Comparison of ENCODE assay signal across 8 cellular contexts in genomic region chr12:117671734-117672133, GRCh38.
A peak's percentile ranks its signal among the peaks of the same experiment; 100 is the strongest.
DNase-seq lines count a peak whose midpoint lies in the region; ATAC-seq and TF ChIP-seq lines count a peak whose summit lies in the region.

No MANE protein-coding gene starts in this region.

- H3K27ac ChIP-seq in GM23248: no peak overlapping the region

- no peak overlapping the region for H3K9ac ChIP-seq in GM23248

- no peaks in the 10 kb centered on the region for H3K79me2 ChIP-seq in GM23248 (ENCODE audit: insufficient read depth)

- ATAC-seq in HG02610 (IDR thresholded peaks at IDR 0.05; ENCODE audit: unreplicated experiment) (no peak), GM18505 (IDR thresholded peaks at IDR 0.05; ENCODE audit: unreplicated experiment) (no peak), GM21528 (IDR thresholded peaks at IDR 0.05; ENCODE audit: low FRiP score, unreplicated experiment) (no peak), GM19351 (IDR thresholded peaks at IDR 0.05; ENCODE audit: unreplicated experiment) (no peak)

- no peaks in the 10 kb centered on the region for H4K20me1 ChIP-seq in GM23248 (ENCODE audit: insufficient read depth)

- TF ChIP-seq POLR2A in GM18505 (IDR thresholded peaks at IDR 0.05; ENCODE audit: borderline replicate concordance, extremely low read depth, insufficient read depth, insufficient read length): no peak

- in situ Hi-C loops in GM23248 (cut with MboI): no loop called here

- H3K36me3 ChIP-seq in GM23248 (ENCODE audit: low read depth): no peaks in the 10 kb centered on the region

- no peak overlapping the region for H3K4me3 ChIP-seq in GM23248

- no peaks in the 10 kb centered on the region for H3K9me3 ChIP-seq in GM23248 (ENCODE audit: low read depth)

- H3K9me2 ChIP-seq in GM23248 (ENCODE audit: insufficient read depth): no peaks in the 10 kb centered on the region

- DNase-seq in CMK (ENCODE audit: low read depth) (peak; percentile 5), GM23248 (peak; percentile 57), RPMI8226 (peak; percentile 25), islet precursor cell (peak; percentile 93)

- 67 to 72% methylated on average over 8 of the region's 8 CpGs for WGBS in GM23248 (ENCODE audit: low coverage in 1 of 2, low lambda C conversion rate in 2 of 2, missing lambda C conversion rate in 2 of 2), 2 experiments

- H3F3A ChIP-seq in GM23248 (ENCODE audit: insufficient read depth): no peaks in the 10 kb centered on the region

- no peaks in the 10 kb centered on the region for H3K4me1 ChIP-seq in GM23248 (ENCODE audit: insufficient read depth)

- peaks cover 7% of the 10 kb centered on the region for H3K27me3 ChIP-seq in GM23248 (replicated peaks; ENCODE audit: insufficient read depth)

- no peak overlapping the region for H2AFZ ChIP-seq in GM23248

- no peak overlapping the region for H3K4me2 ChIP-seq in GM23248 (ENCODE audit: unreplicated experiment)

Comparison
In these comparisons a context has a peak if more than half of its experiments do, and no peak if none do; other contexts are left out.
1. DNase-seq: peak in every context shown above with its lines; median percentile 93 in islet precursor cell; 57 in GM23248; 25 in RPMI8226; 5 in CMK.